20 cellular contexts compared by ENCODE assay signal in the genomic region with DNA sequence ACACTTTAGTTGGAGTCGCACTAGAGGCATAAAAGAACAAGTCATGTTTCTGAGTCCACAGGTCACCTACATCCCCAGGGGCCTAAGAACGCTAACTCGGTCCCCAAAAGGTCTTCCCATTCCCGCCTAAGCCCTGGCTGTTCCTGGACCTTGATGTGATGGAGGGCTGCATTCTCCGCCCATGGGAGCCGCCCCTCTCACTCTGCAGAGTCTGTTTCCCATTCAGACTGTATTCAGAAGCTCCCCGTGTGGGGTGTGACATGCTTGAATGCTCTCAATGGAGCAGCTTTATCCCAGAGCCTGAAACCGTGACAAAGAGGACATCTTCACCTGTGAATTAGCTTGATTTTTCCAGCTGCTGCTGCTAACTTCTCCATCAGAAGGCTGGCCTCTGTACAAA.
A peak's percentile ranks its signal among the peaks of the same experiment; 100 is the strongest.
DNase-seq lines count a peak whose midpoint lies in the region; TF ChIP-seq lines count a peak whose summit lies in the region.
"Had no signal": no experiment of that assay in that cellular context is flagged by ENCODE, and none has a peak within 500 bp of the region (broad histone marks: within the 10 kb centered on the region; RNA-seq: fewer than 3 reads in every experiment).

No MANE protein-coding gene starts in this region.

- no peak overlapping the region for H3K9ac ChIP-seq in mammary epithelial cell (ENCODE audit: insufficient read depth, low read length)
- H3K9ac ChIP-seq: BLaER1 had no signal

- intact Hi-C loops in mammary epithelial cell (cut with micrococcal nuclease) = no loop called here

- H3K4me3 ChIP-seq in mammary epithelial cell (replicated peaks in 1 of 3; ENCODE audit: insufficient read depth in 1 of 3, low read depth in 2 of 3, low read length in 3 of 3) = no peak overlapping the region
- H3K4me3 ChIP-seq: BLaER1, Peyer's patch had no signal

- no peaks in the 10 kb centered on the region for H3K9me3 ChIP-seq in mammary epithelial cell (replicated peaks; ENCODE audit: insufficient read depth, low read length)
- H3K9me3 ChIP-seq: BLaER1, Caco-2, Peyer's patch had no signal

- in situ Hi-C loops in mammary epithelial cell (cut with MboI; ENCODE audit: low sequenced_read_pairs in 2 of 2) = no loop called here

- H3K4me1 ChIP-seq in mammary epithelial cell (ENCODE audit: insufficient read depth, low read length) = no peaks in the 10 kb centered on the region
- H3K4me1 ChIP-seq: BLaER1, Peyer's patch had no signal

- no peak overlapping the region for H2AFZ ChIP-seq in mammary epithelial cell (ENCODE audit: low read depth, low read length)

- WGBS in mammary epithelial cell (ENCODE audit: low coverage, missing lambda C conversion rate) = 60% methylated on average over 8 of the region's 8 CpGs

- BruUV-seq in mammary epithelial cell (replicated peaks; lab: Mats Ljungman, UMichigan) = no TSS peak

- no peaks in the 10 kb centered on the region for H3K36me3 ChIP-seq in mammary epithelial cell (ENCODE audit: insufficient read depth, low read length)
- H3K36me3 ChIP-seq: BLaER1, Peyer's patch had no signal

- DNase-seq in DMS153 (lab: John Stamatoyannopoulos, UW) (peak; percentile 4), DMS153 treated with DMSO at 0.1 percent for 48 hours (lab: John Stamatoyannopoulos, UW; ENCODE audit: unreplicated experiment) (no peak), NCI-H146 treated with DMSO at 0.1 percent for 48 hours (lab: John Stamatoyannopoulos, UW; ENCODE audit: unreplicated experiment) (peak; percentile 23), NCI-H345 treated with DMSO at 0.1 percent for 48 hours (lab: John Stamatoyannopoulos, UW; ENCODE audit: unreplicated experiment) (peak; percentile 99), islet precursor cell (peak; percentile 31), mammary epithelial cell (no peak), NCI-H1930 (lab: John Stamatoyannopoulos, UW) (no peak), cerebellar nuclear complex (lab: John Stamatoyannopoulos, UW) (no peak)
- DNase-seq: ACHN; Caco-2; CD4-positive, alpha-beta T cell; DMS 273 treated with DMSO at 0.1 percent for 48 hours; GDM1; KG1; NCI-H1105; NCI-H2029 treated with DMSO at 0.1 percent for 48 hours; NCI-H774; Peyer's patch had no signal

- H3K79me2 ChIP-seq in mammary epithelial cell (ENCODE audit: insufficient read depth, low read length) = no peaks in the 10 kb centered on the region

- CTCF ChIA-PET in mammary epithelial cell (lab: Charles Lee; ENCODE audit: low non-redundant PET) = no interaction called here

- no peak overlapping the region for H3K27ac ChIP-seq in mammary epithelial cell (ENCODE audit: insufficient read depth, low read depth, low read length)
- H3K27ac ChIP-seq: 22Rv1, BLaER1, Peyer's patch had no signal

- no peaks in the 10 kb centered on the region for H3K27me3 ChIP-seq in mammary epithelial cell (ENCODE audit: insufficient read depth, low read length)
- H3K27me3 ChIP-seq: BLaER1, Peyer's patch had no signal

- no peaks in the 10 kb centered on the region for H4K20me1 ChIP-seq in mammary epithelial cell (ENCODE audit: insufficient read depth, low read length)
- H4K20me1 ChIP-seq: BLaER1 had no signal

- no peak for TF ChIP-seq CTCF in mammary epithelial cell (conservative IDR thresholded peaks at IDR 0.05 in 1 of 2, IDR thresholded peaks at IDR 0.05 in 1 of 2; ENCODE audit: extremely low read depth in 1 of 2, insufficient read depth in 1 of 2, low read depth in 1 of 2, low read length in 2 of 2)

- dilution Hi-C loops in mammary epithelial cell (cut with HindIII; ENCODE audit: low sequenced_read_pairs) = no loop called here

- H3K4me2 ChIP-seq in mammary epithelial cell (ENCODE audit: insufficient read depth, low read depth, low read length) = no peak overlapping the region
- H3K4me2 ChIP-seq: BLaER1 had no signal

Comparison
In these comparisons a context has a peak if more than half of its experiments do, and no peak if none do; other contexts are left out.
1. DNase-seq: peak in DMS153 (single experiment), NCI-H146 treated with DMSO at 0.1 percent for 48 hours (single experiment), NCI-H345 treated with DMSO at 0.1 percent for 48 hours (single experiment) and islet precursor cell (single experiment); none in DMS153 treated with DMSO at 0.1 percent for 48 hours (single experiment), mammary epithelial cell (single experiment), NCI-H1930 (0 of 2) and cerebellar nuclear complex (0 of 2).